ENCODE assay signal across 2 cellular contexts in genomic region chr10:48592346-48592745, GRCh38.
TF ChIP-seq lines count a peak whose summit lies in the region.

No MANE protein-coding gene starts in this region.

TF ChIP-seq in IMR-90, 13 proteins besides CTCF, POLR2A, EP300 and RAD21:
- no peak for TF ChIP-seq NFE2L2 (IDR thresholded peaks at IDR 0.05; ENCODE audit: low read depth, low read length)
- TF ChIP-seq CEBPB (IDR thresholded peaks at IDR 0.05; ENCODE audit: low read depth, low read length), result no peak
- TF ChIP-seq MXI1 (IDR thresholded peaks at IDR 0.05; ENCODE audit: borderline replicate concordance, low read depth, low read length), result no peak
- TF ChIP-seq RFX5 (IDR thresholded peaks at IDR 0.05; ENCODE audit: low read depth, low read length), result no peak
- TF ChIP-seq CHD1 (IDR thresholded peaks at IDR 0.05; ENCODE audit: low read depth, low read length), result no peak
- no peak for TF ChIP-seq MAFK (IDR thresholded peaks at IDR 0.05; ENCODE audit: low read depth, low read length)
- no peak for TF ChIP-seq RCOR1 (IDR thresholded peaks at IDR 0.05; ENCODE audit: insufficient replicate concordance, low read length)
- TF ChIP-seq ELK1 (IDR thresholded peaks at IDR 0.05; ENCODE audit: borderline replicate concordance, low read depth, low read length), result no peak
- TF ChIP-seq SMC3 (IDR thresholded peaks at IDR 0.05; ENCODE audit: low read depth, low read length), result no peak

TF ChIP-seq in H1, 55 proteins besides CTCF, POLR2A, EP300 and RAD21:
- TF ChIP-seq ZNF274 (IDR thresholded peaks at IDR 0.05; ENCODE audit: borderline replicate concordance, extremely low read depth, low read length), result no peak
- no peak for TF ChIP-seq SP2 (IDR thresholded peaks at IDR 0.05; ENCODE audit: low read length)
- no peak for TF ChIP-seq CHD7 (IDR thresholded peaks at IDR 0.05; ENCODE audit: insufficient replicate concordance, low read length)
- no peak for TF ChIP-seq BCL11A (IDR thresholded peaks at IDR 0.05; ENCODE audit: low read depth in 2 of 2, low read length in 2 of 2)
- no peak for TF ChIP-seq MAFK (IDR thresholded peaks at IDR 0.05; ENCODE audit: low read depth, low read length)
- no peak for TF ChIP-seq POLR2AphosphoS5 (IDR thresholded peaks at IDR 0.05; ENCODE audit: low read depth, low read length)
- TF ChIP-seq RBBP5 (IDR thresholded peaks at IDR 0.05; ENCODE audit: borderline replicate concordance, low read depth, low read length), result no peak
- no peak for TF ChIP-seq SP1 (IDR thresholded peaks at IDR 0.05; ENCODE audit: low read depth, low read length)
- TF ChIP-seq RNF2 (IDR thresholded peaks at IDR 0.05; ENCODE audit: borderline replicate concordance, low read depth, low read length, missing control alignments, poor library complexity, severe bottlenecking), result no peak
- TF ChIP-seq EGR1 (IDR thresholded peaks at IDR 0.05; ENCODE audit: borderline replicate concordance, low read depth, low read length), result no peak
- TF ChIP-seq BACH1 (IDR thresholded peaks at IDR 0.05; ENCODE audit: low read length), result no peak
- TF ChIP-seq HDAC2 (IDR thresholded peaks at IDR 0.05; ENCODE audit: borderline replicate concordance in 1 of 2, low read depth in 2 of 2, low read length in 2 of 2), result no peak
- no peak for TF ChIP-seq USF2 (IDR thresholded peaks at IDR 0.05; ENCODE audit: low read length)
- TF ChIP-seq TCF12 (IDR thresholded peaks at IDR 0.05; ENCODE audit: low read depth, low read length), result no peak
- no peak for TF ChIP-seq CBX5 (IDR thresholded peaks at IDR 0.05; ENCODE audit: low read depth, low read length)
TF ChIP-seq in H1: peak in this region for 0.
